16 cellular contexts compared by ENCODE assay signal in the genomic region with DNA sequence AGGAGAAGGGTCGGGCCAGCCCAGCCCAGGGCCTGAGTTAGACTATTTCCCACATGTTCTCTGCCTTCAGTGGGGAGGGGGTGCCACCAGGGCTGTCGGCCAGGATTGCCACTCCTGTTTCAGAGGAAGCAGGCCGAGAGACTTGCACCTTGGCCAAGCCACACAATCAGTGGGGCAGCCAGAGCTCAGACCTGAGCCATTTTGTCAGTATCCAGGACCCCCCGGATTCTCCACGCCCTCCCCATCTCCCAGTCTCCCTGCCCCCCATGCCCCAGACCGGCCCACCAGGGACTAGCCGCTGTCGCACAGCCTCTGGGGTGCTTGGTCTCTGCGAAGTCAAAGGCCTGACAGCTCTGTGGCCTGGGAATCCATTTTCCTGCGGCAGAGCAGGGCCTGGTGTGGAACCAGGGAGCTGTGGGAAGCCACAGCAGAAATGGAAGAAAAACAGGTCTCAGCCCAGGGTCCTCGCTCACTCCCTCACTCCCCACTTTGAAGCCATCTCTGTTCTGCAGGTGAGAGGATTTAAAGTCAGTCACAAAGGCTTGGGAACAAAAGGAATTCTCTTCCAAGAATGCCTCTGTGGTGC. TPM values are rescaled to one million over a fixed set of nuclear protein-coding genes. Genes with fewer than 3 reads are reported as not detected.
DNase-seq lines count a peak whose midpoint lies in the region; ATAC-seq and TF ChIP-seq lines count a peak whose summit lies in the region.
"Had no signal": no experiment of that assay in that cellular context is flagged by ENCODE, and none has a peak within 500 bp of the region (broad histone marks: within the 10 kb centered on the region; RNA-seq: fewer than 3 reads in every experiment).

No MANE protein-coding gene starts in this region.

- H3K27ac ChIP-seq in A673 (ENCODE audit: low read depth, low read length, poor library complexity, severe bottlenecking), result no peak overlapping the region
- peak overlapping the region; percentile 98 for H3K27ac ChIP-seq in angular gyrus (ENCODE audit: low read depth, low read length)
- no peak overlapping the region for H3K27ac ChIP-seq in hepatocyte
- H3K27ac ChIP-seq: HL-60 had no signal

- POLR2A ChIA-PET in A673 (lab: Charles Lee; ENCODE audit: low non-redundant PET), result no interaction called here
- POLR2A ChIA-PET in activated CD8-positive, alpha-beta T cell treated with anti-CD3 and anti-CD28 coated beads for 36 hours (lab: Charles Lee), result no interaction called here

- H3K27ac Mint-ChIP-seq in activated CD8-positive, alpha-beta T cell treated with anti-CD3 and anti-CD28 coated beads for 36 hours, result no peak overlapping the region
- H3K27ac Mint-ChIP-seq: GM23338 had no signal

- H3K36me3 ChIP-seq in A673 (ENCODE audit: insufficient read depth, low read length, poor library complexity, severe bottlenecking), result peaks cover 36% of the 10 kb centered on the region
- no peaks in the 10 kb centered on the region for H3K36me3 ChIP-seq in hepatocyte (replicated peaks; ENCODE audit: insufficient read depth, low read depth)
- peaks cover 41% of the 10 kb centered on the region for H3K36me3 ChIP-seq in skeletal muscle satellite cell (ENCODE audit: insufficient read depth, low read length)

- CTCF ChIA-PET in A673 (lab: Charles Lee), result no interaction called here
- CTCF ChIA-PET in activated CD8-positive, alpha-beta T cell treated with anti-CD3 and anti-CD28 coated beads for 36 hours (lab: Charles Lee), result no interaction called here

- no peaks in the 10 kb centered on the region for H3K9me3 ChIP-seq in A673 (ENCODE audit: low read depth, low read length, poor library complexity, severe bottlenecking)
- no peaks in the 10 kb centered on the region for H3K9me3 ChIP-seq in hepatocyte (ENCODE audit: low read depth)
- no peaks in the 10 kb centered on the region for H3K9me3 ChIP-seq in skeletal muscle satellite cell (replicated peaks; ENCODE audit: low read length)

- no peak for DNase-seq in A673 (ENCODE audit: low spot score)
- peak; percentile 1 for DNase-seq in hepatocyte (ENCODE audit: low spot score)
- DNase-seq in activated CD8-positive, alpha-beta T cell treated with anti-CD3 and anti-CD28 coated beads for 36 hours, result no peak
- DNase-seq in NCI-H2196 treated with DMSO at 0.1 percent for 48 hours (lab: John Stamatoyannopoulos, UW; ENCODE audit: unreplicated experiment), result no peak
- DNase-seq: activated naive CD4-positive, alpha-beta T cell; Kasumi-1; NCI-H187; NCI-H69; SHP77; stimulated activated naive CD4-positive, alpha-beta T cell treated with Interleukin-2 at 50 U/mL for 16 hours had no signal

- H4K20me1 ChIP-seq in hepatocyte (ENCODE audit: insufficient read depth, poor library complexity, severe bottlenecking), result no peaks in the 10 kb centered on the region

- H3K9me3 Mint-ChIP-seq in activated CD8-positive, alpha-beta T cell treated with anti-CD3 and anti-CD28 coated beads for 36 hours, result no peaks in the 10 kb centered on the region
- H3K9me3 Mint-ChIP-seq: GM23338 had no signal

- H3K4me1 Mint-ChIP-seq in activated CD8-positive, alpha-beta T cell treated with anti-CD3 and anti-CD28 coated beads for 36 hours (ENCODE audit: low read depth), result no peaks in the 10 kb centered on the region

- no peaks in the 10 kb centered on the region for H3K9me2 ChIP-seq in hepatocyte (replicated peaks; ENCODE audit: insufficient read depth)

- H3K4me1 ChIP-seq in A673 (ENCODE audit: insufficient read depth, low read length, poor library complexity, severe bottlenecking) (peaks cover 22% of the 10 kb centered on the region), hepatocyte (ENCODE audit: insufficient read depth) (no peaks in the 10 kb centered on the region), skeletal muscle satellite cell (ENCODE audit: control insufficient read depth, insufficient read depth, low read length) (peaks cover 8% of the 10 kb centered on the region)

- H3K36me3 Mint-ChIP-seq in activated CD8-positive, alpha-beta T cell treated with anti-CD3 and anti-CD28 coated beads for 36 hours (ENCODE audit: low read depth), result peaks cover 7% of the 10 kb centered on the region

- TSS peak; percentile 34 for BruUV-seq in A673 (replicated peaks; lab: Mats Ljungman, UMichigan)

- H2AFZ ChIP-seq in hepatocyte, result no peak overlapping the region
- H2AFZ ChIP-seq: GM23338 had no signal

- H3K9ac ChIP-seq in skeletal muscle satellite cell (ENCODE audit: low read depth, low read length), result peak overlapping the region; percentile 11

- H3K4me3 Mint-ChIP-seq in activated CD8-positive, alpha-beta T cell treated with anti-CD3 and anti-CD28 coated beads for 36 hours, result no peak overlapping the region
- H3K4me3 Mint-ChIP-seq: GM23338 had no signal

- H3K27me3 Mint-ChIP-seq in activated CD8-positive, alpha-beta T cell treated with anti-CD3 and anti-CD28 coated beads for 36 hours, result no peaks in the 10 kb centered on the region

- H3K27me3 ChIP-seq in A673 (replicated peaks; ENCODE audit: insufficient read depth, low read depth, low read length, poor library complexity), result no peaks in the 10 kb centered on the region
- no peaks in the 10 kb centered on the region for H3K27me3 ChIP-seq in hepatocyte
- no peaks in the 10 kb centered on the region for H3K27me3 ChIP-seq in skeletal muscle satellite cell (ENCODE audit: control insufficient read depth, insufficient read depth, low read length)

- intact Hi-C loops in A673 (cut with micrococcal nuclease; ENCODE audit: unreplicated experiment), result no loop called here
- intact Hi-C loops in activated CD8-positive, alpha-beta T cell treated with anti-CD3 and anti-CD28 coated beads for 36 hours (cut with micrococcal nuclease), result no loop called here

- no peak for ATAC-seq in HG03521 (IDR thresholded peaks at IDR 0.05; ENCODE audit: unreplicated experiment)
- no peak for ATAC-seq in activated CD8-positive, alpha-beta T cell treated with anti-CD3 and anti-CD28 coated beads for 36 hours
- ATAC-seq in HG03135 (IDR thresholded peaks at IDR 0.05; ENCODE audit: unreplicated experiment), result no peak
- ATAC-seq: GM23338 had no signal

- 89% methylated on average over 8 of the region's 11 CpGs for WGBS in hepatocyte (ENCODE audit: low lambda C conversion rate, missing lambda C conversion rate)

- H3K79me2 ChIP-seq in hepatocyte, result no peaks in the 10 kb centered on the region

- H3K4me2 ChIP-seq in hepatocyte, result no peak overlapping the region
- H3K4me2 ChIP-seq in skeletal muscle satellite cell (ENCODE audit: low read length), result no peak overlapping the region
- H3K4me2 ChIP-seq: GM23338 had no signal

- no peak for TF ChIP-seq CTCF in A673 (conservative IDR thresholded peaks at IDR 0.05; ENCODE audit: low read depth, low read length)
- no peak for TF ChIP-seq CTCF in hepatocyte (IDR thresholded peaks at IDR 0.05; ENCODE audit: poor library complexity)
- TF ChIP-seq CTCF in activated CD8-positive, alpha-beta T cell treated with anti-CD3 and anti-CD28 coated beads for 36 hours (IDR thresholded peaks at IDR 0.05), result no peak

- no peak overlapping the region for H3K4me3 ChIP-seq in A673 (ENCODE audit: low read depth, low read length, poor library complexity, severe bottlenecking)
- no peak overlapping the region for H3K4me3 ChIP-seq in hepatocyte
- no peak overlapping the region for H3K4me3 ChIP-seq in skeletal muscle satellite cell (ENCODE audit: low read length)
- H3K4me3 ChIP-seq: GM23338 had no signal

RNA-seq across cellular contexts. Expression of gene MGAT3, which starts 25.5 kb away (rescaled TPM):
- total RNA-seq in A673 (2021) (2.7 and 5.8 TPM in 2 replicates), hepatocyte (20.0 and 22.3 TPM in 2 replicates)
- 5.5 and 7.0 TPM in 2 replicates for polyA plus RNA-seq in hepatocyte
- under 0.01 TPM in 1 of 2 replicates, not detected in the other for total RNA-seq in skeletal muscle satellite cell (2012; rRNA removed)
- total RNA-seq in activated CD8-positive, alpha-beta T cell treated with anti-CD3 and anti-CD28 coated beads for 36 hours, result 1 to 10 TPM in 1 of 2 experiments, under 1 TPM in 1; 0.90 to 1.9 TPM

RNA-seq across cellular contexts. Expression of gene TAB1, which starts 31.7 kb away (rescaled TPM):
- total RNA-seq in A673 (2021), result 27.0 and 38.2 TPM in 2 replicates
- 13.3 and 14.0 TPM in 2 replicates for total RNA-seq in hepatocyte
- 8.6 and 10.7 TPM in 2 replicates for polyA plus RNA-seq in hepatocyte
- total RNA-seq in skeletal muscle satellite cell (2012; rRNA removed), result 9.2 and 11.2 TPM in 2 replicates
- total RNA-seq in activated CD8-positive, alpha-beta T cell treated with anti-CD3 and anti-CD28 coated beads for 36 hours, result 10 to 100 TPM; 21.6 to 22.8 TPM
